In genomic region chr12:47838286-47838931, GRCh38 we compare ENCODE assay signal across 8 cellular contexts. TPM values are rescaled to one million over a fixed set of nuclear protein-coding genes. Genes with fewer than 3 reads are reported as not detected.
DNase-seq lines count a peak whose midpoint lies in the region; ATAC-seq and TF ChIP-seq lines count a peak whose summit lies in the region.

No MANE protein-coding gene starts in this region.

- peaks cover 6% of the 10 kb centered on the region for H3K36me3 Mint-ChIP-seq in activated CD4-positive, alpha-beta T cell treated with anti-CD3 and anti-CD28 coated beads for 36 hours (ENCODE audit: low read depth)
- H3K36me3 Mint-ChIP-seq in MCF 10A (ENCODE audit: insufficient read depth, unreplicated experiment): peaks cover 7% of the 10 kb centered on the region

- CTCF ChIA-PET in activated CD4-positive, alpha-beta T cell treated with anti-CD3 and anti-CD28 coated beads for 36 hours (lab: Charles Lee): interaction anchor here (0.5 to 14.5 kb wide), 62 partner anchors 8 to 660 kb away, joined by 3 to 303 read pairs (median 5); partner anchors contain the start of genes ENDOU, RAPGEF3, TMEM106C and VDR
- CTCF ChIA-PET in MCF 10A (lab: Yijun Ruan, JAX): interaction anchor here (0.6 to 19.9 kb wide), 49 partner anchors 9 to 875 kb away, joined by 3 to 622 read pairs (median 5); partner anchors contain the start of genes HDAC7, SLC48A1, TMEM106C and VDR

- no peaks in the 10 kb centered on the region for H3K27me3 Mint-ChIP-seq in activated CD4-positive, alpha-beta T cell treated with anti-CD3 and anti-CD28 coated beads for 36 hours
- H3K27me3 Mint-ChIP-seq in MCF 10A (ENCODE audit: insufficient read depth, unreplicated experiment): no peaks in the 10 kb centered on the region

- TF ChIP-seq EP300 in transverse colon (IDR thresholded peaks at IDR 0.05; ENCODE audit: low read depth): no peak

- DNase-seq in activated CD4-positive, alpha-beta T cell treated with anti-CD3 and anti-CD28 coated beads for 36 hours: peak; percentile 69
- no peak for DNase-seq in activated CD4-positive, alpha-beta T cell treated with anti-CD3 and anti-CD28 coated beads for 1 hour
- peak; percentile 52 for DNase-seq in NCI-H69 (lab: John Stamatoyannopoulos, UW)
- DNase-seq in MCF 10A (ENCODE audit: unreplicated experiment): peak; percentile 54
- DNase-seq in kidney tubule cell (ENCODE audit: low spot score): peak; percentile 54
- no peak for DNase-seq in transverse colon

- peaks cover 60% of the 10 kb centered on the region for H3K4me1 Mint-ChIP-seq in activated CD4-positive, alpha-beta T cell treated with anti-CD3 and anti-CD28 coated beads for 36 hours
- peaks cover 21% of the 10 kb centered on the region for H3K4me1 Mint-ChIP-seq in MCF 10A (ENCODE audit: insufficient read depth, unreplicated experiment)

- H3K4me1 ChIP-seq in transverse colon: peaks cover 0 to 13% (median 0%) of the 10 kb centered on the region in 4 donors

- no peaks in the 10 kb centered on the region for H3K9me3 ChIP-seq in transverse colon

- no peaks in the 10 kb centered on the region for H3K27me3 ChIP-seq in transverse colon

- in situ Hi-C loops in transverse colon (cut with MboI; ENCODE audit: low pct_ligation_motif_present in 1 of 4, low pct_unique_long_range_greater_than_20kb in 1 of 4, low sequenced_read_pairs in 3 of 4): loop anchor here (5.0 to 25.0 kb wide), 4 partner anchors 54 to 126 kb away; partner anchors contain the start of gene ENDOU (in 2 of the 4)

- TF ChIP-seq CTCF in MCF 10A (IDR thresholded peaks at IDR 0.05; ENCODE audit: unreplicated experiment): peak; percentile 71
- peak; percentile 25 to 58 (median 53) for TF ChIP-seq CTCF in transverse colon (IDR thresholded peaks at IDR 0.05)

- BruUV-seq in MCF 10A (replicated peaks; lab: Mats Ljungman, UMichigan): no TSS peak

- no peak overlapping the region for H3K4me3 Mint-ChIP-seq in activated CD4-positive, alpha-beta T cell treated with anti-CD3 and anti-CD28 coated beads for 36 hours
- H3K4me3 Mint-ChIP-seq in MCF 10A (ENCODE audit: unreplicated experiment): no peak overlapping the region

- no peaks in the 10 kb centered on the region for H3K9me3 Mint-ChIP-seq in activated CD4-positive, alpha-beta T cell treated with anti-CD3 and anti-CD28 coated beads for 36 hours (ENCODE audit: low read depth)
- H3K9me3 Mint-ChIP-seq in MCF 10A (ENCODE audit: unreplicated experiment): no peaks in the 10 kb centered on the region

- peak; percentile 8 for ATAC-seq in activated CD4-positive, alpha-beta T cell treated with anti-CD3 and anti-CD28 coated beads for 36 hours
- ATAC-seq in HG02678 (IDR thresholded peaks at IDR 0.05; ENCODE audit: unreplicated experiment): no peak
- ATAC-seq in HG02588 (IDR thresholded peaks at IDR 0.05; ENCODE audit: unreplicated experiment): no peak

- POLR2A ChIA-PET in activated CD4-positive, alpha-beta T cell treated with anti-CD3 and anti-CD28 coated beads for 36 hours (lab: Charles Lee): interaction anchor here (0.7 to 1.9 kb wide), 8 partner anchors 19 to 80 kb away, joined by 3 to 9 read pairs (median 4); partner anchors contain the start of gene HDAC7
- POLR2A ChIA-PET in MCF 10A (lab: Yijun Ruan, JAX): interaction anchor here (0.6 to 6.2 kb wide), 15 partner anchors 10 to 131 kb away, joined by 3 to 35 read pairs (median 8); partner anchors contain the start of genes SLC48A1 and VDR

- 41 to 100% methylated on average over 2 to 10 of the region's 10 CpGs for WGBS in transverse colon (ENCODE audit: low coverage in 1 of 2), 2 donors

- H3K36me3 ChIP-seq in transverse colon: no peaks in the 10 kb centered on the region

- peak overlapping the region in 1 of 4 donors; percentile 15 for H3K27ac ChIP-seq in transverse colon

- no peak overlapping the region for H3K4me3 ChIP-seq in transverse colon

- no peak overlapping the region for H3K27ac Mint-ChIP-seq in activated CD4-positive, alpha-beta T cell treated with anti-CD3 and anti-CD28 coated beads for 36 hours
- H3K27ac Mint-ChIP-seq in MCF 10A (ENCODE audit: low read depth, unreplicated experiment): no peak overlapping the region

- TF ChIP-seq POLR2A in transverse colon (IDR thresholded peaks at IDR 0.05): no peak

- intact Hi-C loops in activated CD4-positive, alpha-beta T cell treated with anti-CD3 and anti-CD28 coated beads for 36 hours (cut with DNase I, micrococcal nuclease): loop anchor here (1.0 kb wide), 2 partner anchors 96 to 123 kb away; no protein-coding TSS in a partner anchor
- intact Hi-C loops in MCF 10A (cut with micrococcal nuclease) (loop anchor here (1.0 to 5.0 kb wide), 2 partner anchors 109 to 123 kb away; no protein-coding TSS in a partner anchor), transverse colon (cut with DNase I; ENCODE audit: low total_unique reads) (loop anchor here (5.0 kb wide), 1 partner anchor 121 kb away; no protein-coding TSS in a partner anchor)

RNA-seq across cellular contexts. Expression of gene HDAC7, which starts 18.7 kb away (rescaled TPM):
- 100 to 1,000 TPM; 331 to 385 TPM for total RNA-seq in activated CD4-positive, alpha-beta T cell treated with anti-CD3 and anti-CD28 coated beads for 36 hours
- total RNA-seq in MCF 10A (2022) (65.0 and 80.1 TPM in 2 replicates), transverse colon (100 to 1,000 TPM in 1 of 4 donors, 10 to 100 TPM in 3; 19.4 to 133 (median 28.3) TPM)

Comparison
In these comparisons a context has a peak if more than half of its experiments do, and no peak if none do; other contexts are left out.
1. DNase-seq: peak in activated CD4-positive, alpha-beta T cell treated with anti-CD3 and anti-CD28 coated beads for 36 hours (single experiment), NCI-H69 (single experiment), MCF 10A (single experiment) and kidney tubule cell (single experiment); none in activated CD4-positive, alpha-beta T cell treated with anti-CD3 and anti-CD28 coated beads for 1 hour (single experiment) and transverse colon (single experiment).